In the genomic region with DNA sequence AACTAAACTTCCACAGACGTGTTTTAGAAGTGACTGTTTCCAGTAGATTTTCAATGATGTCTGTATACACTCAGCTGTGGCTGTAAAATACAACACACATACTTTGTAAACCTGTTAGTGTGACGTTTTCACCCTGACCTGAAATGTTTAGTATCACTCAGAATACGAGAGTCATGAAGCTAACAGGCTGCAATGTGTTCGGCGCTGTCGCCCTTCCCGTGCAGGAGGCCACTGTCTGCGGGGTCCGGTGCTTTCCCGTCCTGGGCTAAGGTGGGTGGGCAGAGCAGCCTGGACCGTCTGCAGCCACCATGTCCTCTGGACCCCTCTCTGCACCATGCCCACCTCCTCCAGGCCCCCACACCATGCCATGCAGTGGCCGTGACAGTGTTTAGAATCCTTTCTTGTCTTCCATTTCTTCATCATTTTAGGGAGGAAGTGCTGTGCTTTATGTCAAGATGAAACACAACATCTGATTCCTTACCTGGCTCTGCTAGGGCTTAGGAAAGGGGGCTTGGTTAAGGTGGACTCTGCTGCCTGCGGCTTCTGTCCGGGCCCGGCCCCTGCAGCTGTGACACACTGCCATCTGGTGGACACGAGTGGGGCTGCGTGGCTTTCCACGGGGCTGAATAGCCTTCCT, we compare ENCODE assay signal across 1 cellular context.
TF ChIP-seq lines count a peak whose summit lies in the region.

No MANE protein-coding gene starts in this region.

TF ChIP-seq in SK-N-SH, 30 proteins besides CTCF, POLR2A, EP300 and RAD21 (continued from another document):
- TF ChIP-seq, protein P1, sequence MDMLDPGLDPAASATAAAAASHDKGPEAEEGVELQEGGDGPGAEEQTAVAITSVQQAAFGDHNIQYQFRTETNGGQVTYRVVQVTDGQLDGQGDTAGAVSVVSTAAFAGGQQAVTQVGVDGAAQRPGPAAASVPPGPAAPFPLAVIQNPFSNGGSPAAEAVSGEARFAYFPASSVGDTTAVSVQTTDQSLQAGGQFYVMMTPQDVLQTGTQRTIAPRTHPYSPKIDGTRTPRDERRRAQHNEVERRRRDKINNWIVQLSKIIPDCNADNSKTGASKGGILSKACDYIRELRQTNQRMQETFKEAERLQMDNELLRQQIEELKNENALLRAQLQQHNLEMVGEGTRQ (IDR thresholded peaks at IDR 0.05; ENCODE audit: borderline replicate concordance, low read depth, low read length) = no peak
- no peak for TF ChIP-seq TEAD4 (IDR thresholded peaks at IDR 0.05; ENCODE audit: borderline replicate concordance, insufficient read depth)
